ENCODE assay signal across 7 cellular contexts in the genomic region with DNA sequence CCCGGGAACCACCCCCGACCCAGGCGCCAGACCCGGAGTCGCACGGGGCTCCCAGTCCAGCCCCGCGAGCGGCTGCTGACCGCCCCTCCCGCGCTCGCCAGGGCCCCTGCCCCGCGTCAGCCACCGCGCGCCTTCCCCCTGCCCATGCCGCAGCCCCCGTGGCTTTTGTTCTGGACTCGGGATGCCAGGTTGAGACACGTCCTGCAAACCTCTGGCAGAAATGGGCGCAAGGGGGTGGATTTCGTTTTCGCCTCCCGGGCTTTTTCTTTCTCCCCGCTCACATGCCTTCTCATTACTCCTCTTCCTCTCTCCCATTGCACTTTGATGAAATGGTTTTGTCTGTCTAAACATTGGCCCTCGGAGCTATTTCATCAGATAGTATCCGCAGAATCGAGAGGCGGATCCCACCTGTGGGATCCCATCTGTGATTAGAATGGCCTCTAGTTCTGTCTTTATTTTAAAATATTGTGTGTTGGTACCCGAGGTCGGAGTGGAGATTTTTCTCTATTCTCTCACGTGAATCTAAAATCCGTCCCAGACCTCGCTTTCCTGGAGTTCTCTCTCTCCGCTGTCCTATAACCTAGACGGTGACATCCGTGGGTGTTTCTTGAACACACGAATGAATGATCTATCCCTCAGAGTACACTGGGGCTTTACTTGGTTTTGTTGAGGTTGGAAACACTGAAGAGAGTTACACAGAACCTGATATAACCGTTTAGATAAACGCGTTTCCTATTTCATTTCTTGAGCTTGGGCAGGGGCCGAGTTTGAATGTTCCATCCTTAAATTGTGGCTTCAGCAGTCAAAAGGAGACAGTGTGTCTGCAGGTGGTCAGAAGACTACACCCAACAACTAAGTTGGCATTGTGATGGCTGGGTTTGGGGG. TPM values are rescaled to one million over a fixed set of nuclear protein-coding genes. Genes with fewer than 3 reads are reported as not detected.
DNase-seq lines count a peak whose midpoint lies in the region; ATAC-seq and TF ChIP-seq lines count a peak whose summit lies in the region.

No MANE protein-coding gene starts in this region.

- intact Hi-C loops in MCF 10A (cut with micrococcal nuclease), result no loop called here

- peaks cover 11% of the 10 kb centered on the region for H3K4me1 Mint-ChIP-seq in MCF 10A (ENCODE audit: insufficient read depth, unreplicated experiment)

- POLR2A ChIA-PET in MCF 10A (lab: Yijun Ruan, JAX), result interaction anchor here (0.6 to 1.4 kb wide), 5 partner anchors 15 to 1198 kb away, joined by 3 to 4 read pairs (median 3); a partner anchor contains a TSS

- BruUV-seq in MCF 10A (replicated peaks; lab: Mats Ljungman, UMichigan), result no TSS peak

- ATAC-seq in GM18867 (IDR thresholded peaks at IDR 0.05; ENCODE audit: unreplicated experiment), result peak; percentile 17
- ATAC-seq in HG03159 (IDR thresholded peaks at IDR 0.05; ENCODE audit: unreplicated experiment), result peak; percentile 23
- no peak for ATAC-seq in HG03571 (IDR thresholded peaks at IDR 0.05; ENCODE audit: unreplicated experiment)

- H3K27me3 Mint-ChIP-seq in MCF 10A (ENCODE audit: insufficient read depth, unreplicated experiment), result no peaks in the 10 kb centered on the region

- CTCF ChIA-PET in MCF 10A (lab: Yijun Ruan, JAX), result interaction anchor here (0.6 to 1.7 kb wide), 5 partner anchors 56 to 312 kb away, joined by 3 to 4 read pairs (median 3); no protein-coding TSS in a partner anchor

- H3K4me3 Mint-ChIP-seq in MCF 10A (ENCODE audit: unreplicated experiment), result peak overlapping the region; percentile 68

- no peaks in the 10 kb centered on the region for H3K9me3 Mint-ChIP-seq in MCF 10A (ENCODE audit: unreplicated experiment)

- DNase-seq in MCF 10A (ENCODE audit: unreplicated experiment) (peak; percentile 30), mesenteric fat pad (ENCODE audit: low spot score) (peak; percentile 35), amniotic stem cell (lab: John Stamatoyannopoulos, UW) (no peak), NCI-H1694 (lab: John Stamatoyannopoulos, UW) (no peak)

- TF ChIP-seq CTCF in MCF 10A (IDR thresholded peaks at IDR 0.05; ENCODE audit: unreplicated experiment), result no peak

- H3K27ac Mint-ChIP-seq in MCF 10A (ENCODE audit: low read depth, unreplicated experiment), result no peak overlapping the region

- no peaks in the 10 kb centered on the region for H3K36me3 Mint-ChIP-seq in MCF 10A (ENCODE audit: insufficient read depth, unreplicated experiment)

RNA-seq across cellular contexts. Expression of a gene that starts 1.9 kb away (rescaled TPM):
- total RNA-seq in MCF 10A (2022), result 0.65 and 1.1 TPM in 2 replicates
- total RNA-seq in mesenteric fat pad, result 0.35 TPM

Comparison
In these comparisons a context has a peak if more than half of its experiments do, and no peak if none do; other contexts are left out.
1. DNase-seq: peak in MCF 10A (single experiment) and mesenteric fat pad (single experiment); none in amniotic stem cell (single experiment) and NCI-H1694 (single experiment).